In genomic region chr2:38406597-38407110, GRCh38 we compare ENCODE assay signal across 1 cellular context.
A peak's percentile ranks its signal among the peaks of the same experiment; 100 is the strongest.
TF ChIP-seq lines count a peak whose summit lies in the region.

No MANE protein-coding gene starts in this region.

TF ChIP-seq in HepG2, 621 proteins besides CTCF, POLR2A, EP300 and RAD21 (continued from another document and continues in another):
- no peak for TF ChIP-seq GABPA (IDR thresholded peaks at IDR 0.05; ENCODE audit: low read depth, low read length)
- TF ChIP-seq GABPA (CRISPR knock-in tag; IDR thresholded peaks at IDR 0.05; ENCODE audit: low read depth), result no peak
- TF ChIP-seq CREM (IDR thresholded peaks at IDR 0.05), result peak; percentile 50; the same call in 1 of the 2 replicates
- no peak for TF ChIP-seq CREM (CRISPR knock-in tag; IDR thresholded peaks at IDR 0.05)
- no peak for TF ChIP-seq ZNF75D (CRISPR knock-in tag; IDR thresholded peaks at IDR 0.05; ENCODE audit: borderline replicate concordance)
- TF ChIP-seq HHEX (CRISPR knock-in tag; IDR thresholded peaks at IDR 0.05), result peak; percentile 49
- TF ChIP-seq TBX3 (IDR thresholded peaks at IDR 0.05; ENCODE audit: borderline replicate concordance), result no peak
- TF ChIP-seq, protein P1, sequence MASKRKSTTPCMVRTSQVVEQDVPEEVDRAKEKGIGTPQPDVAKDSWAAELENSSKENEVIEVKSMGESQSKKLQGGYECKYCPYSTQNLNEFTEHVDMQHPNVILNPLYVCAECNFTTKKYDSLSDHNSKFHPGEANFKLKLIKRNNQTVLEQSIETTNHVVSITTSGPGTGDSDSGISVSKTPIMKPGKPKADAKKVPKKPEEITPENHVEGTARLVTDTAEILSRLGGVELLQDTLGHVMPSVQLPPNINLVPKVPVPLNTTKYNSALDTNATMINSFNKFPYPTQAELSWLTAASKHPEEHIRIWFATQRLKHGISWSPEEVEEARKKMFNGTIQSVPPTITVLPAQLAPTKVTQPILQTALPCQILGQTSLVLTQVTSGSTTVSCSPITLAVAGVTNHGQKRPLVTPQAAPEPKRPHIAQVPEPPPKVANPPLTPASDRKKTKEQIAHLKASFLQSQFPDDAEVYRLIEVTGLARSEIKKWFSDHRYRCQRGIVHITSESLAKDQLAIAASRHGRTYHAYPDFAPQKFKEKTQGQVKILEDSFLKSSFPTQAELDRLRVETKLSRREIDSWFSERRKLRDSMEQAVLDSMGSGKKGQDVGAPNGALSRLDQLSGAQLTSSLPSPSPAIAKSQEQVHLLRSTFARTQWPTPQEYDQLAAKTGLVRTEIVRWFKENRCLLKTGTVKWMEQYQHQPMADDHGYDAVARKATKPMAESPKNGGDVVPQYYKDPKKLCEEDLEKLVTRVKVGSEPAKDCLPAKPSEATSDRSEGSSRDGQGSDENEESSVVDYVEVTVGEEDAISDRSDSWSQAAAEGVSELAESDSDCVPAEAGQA (IDR thresholded peaks at IDR 0.05; ENCODE audit: low read depth), result no peak
- TF ChIP-seq, protein P1 (CRISPR knock-in tag; IDR thresholded peaks at IDR 0.05; ENCODE audit: borderline replicate concordance), result no peak
- TF ChIP-seq PITX1 (CRISPR knock-in tag; IDR thresholded peaks at IDR 0.05), result peak; percentile 69
- peak; percentile 53; the same call in 1 of the 2 replicates for TF ChIP-seq GATA4 (IDR thresholded peaks at IDR 0.05; ENCODE audit: borderline replicate concordance, low read depth)
- TF ChIP-seq LCORL (IDR thresholded peaks at IDR 0.05), result no peak
- peak; percentile 43; the same call in 1 of the 2 replicates for TF ChIP-seq LCORL (CRISPR knock-in tag; IDR thresholded peaks at IDR 0.05)
- TF ChIP-seq ZNF547 (CRISPR knock-in tag; IDR thresholded peaks at IDR 0.05), result no peak
- TF ChIP-seq HDAC2 (CRISPR knock-in tag; IDR thresholded peaks at IDR 0.05), result peak; percentile 69
- peak; percentile 57; the same call in 1 of the 2 replicates for TF ChIP-seq FOXK2 (IDR thresholded peaks at IDR 0.05)
- TF ChIP-seq PHF8 (CRISPR knock-in tag; IDR thresholded peaks at IDR 0.05), result peak; percentile 50
- TF ChIP-seq, protein P2, sequence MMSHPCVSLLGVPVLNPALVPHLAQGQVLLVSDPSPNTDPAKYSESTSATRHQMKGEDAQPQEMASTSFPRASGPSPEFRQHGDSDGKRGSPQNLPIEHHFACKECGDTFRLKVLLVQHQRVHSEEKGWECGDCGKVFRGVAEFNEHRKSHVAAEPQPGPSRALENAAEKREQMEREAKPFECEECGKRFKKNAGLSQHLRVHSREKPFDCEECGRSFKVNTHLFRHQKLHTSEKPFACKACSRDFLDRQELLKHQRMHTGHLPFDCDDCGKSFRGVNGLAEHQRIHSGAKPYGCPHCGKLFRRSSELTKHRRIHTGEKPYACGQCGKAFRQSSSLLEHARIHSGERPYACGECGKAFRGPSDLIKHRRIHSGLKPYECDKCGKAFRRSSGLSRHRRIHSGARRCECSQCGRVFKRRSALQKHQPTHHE (CRISPR knock-in tag; IDR thresholded peaks at IDR 0.05; ENCODE audit: borderline replicate concordance), result no peak
- TF ChIP-seq ZNF703 (CRISPR knock-in tag; IDR thresholded peaks at IDR 0.05; ENCODE audit: borderline replicate concordance), result no peak; the same call in 1 of the 2 replicates
- peak; percentile 61; the same call in 1 of the 2 replicates for TF ChIP-seq JUN (CRISPR knock-in tag; IDR thresholded peaks at IDR 0.05)
- TF ChIP-seq ZNF337 (CRISPR knock-in tag; IDR thresholded peaks at IDR 0.05; ENCODE audit: borderline replicate concordance, low read depth), result no peak
- TF ChIP-seq ZBTB8A (CRISPR knock-in tag; IDR thresholded peaks at IDR 0.05; ENCODE audit: borderline replicate concordance, low read depth), result no peak
- TF ChIP-seq PAXIP1 (CRISPR knock-in tag; conservative IDR thresholded peaks at IDR 0.05), result peak; percentile 82
- TF ChIP-seq ZNF3 (CRISPR knock-in tag; IDR thresholded peaks at IDR 0.05), result no peak
- no peak for TF ChIP-seq JUNB (CRISPR knock-in tag; IDR thresholded peaks at IDR 0.05; ENCODE audit: borderline replicate concordance)
- TF ChIP-seq MLXIP (CRISPR knock-in tag; IDR thresholded peaks at IDR 0.05; ENCODE audit: borderline replicate concordance), result no peak
- TF ChIP-seq ZNF430 (CRISPR knock-in tag; IDR thresholded peaks at IDR 0.05), result peak; percentile 23; the same call in 1 of the 2 replicates
- TF ChIP-seq ZBTB49 (CRISPR knock-in tag; IDR thresholded peaks at IDR 0.05; ENCODE audit: borderline replicate concordance), result 0 out of 2 replicates have a peak, but pooled peaks have one; percentile 43
- TF ChIP-seq ZNF17 (CRISPR knock-in tag; IDR thresholded peaks at IDR 0.05), result 0 out of 2 replicates have a peak, but pooled peaks have one; percentile 71
- TF ChIP-seq FOXP4 (CRISPR knock-in tag; IDR thresholded peaks at IDR 0.05), result peak; percentile 94
- TF ChIP-seq ZSCAN21 (CRISPR knock-in tag; IDR thresholded peaks at IDR 0.05; ENCODE audit: borderline replicate concordance), result no peak
- no peak for TF ChIP-seq NR0B2 (CRISPR knock-in tag; IDR thresholded peaks at IDR 0.05)
- TF ChIP-seq ZNF607 (CRISPR knock-in tag; IDR thresholded peaks at IDR 0.05; ENCODE audit: borderline replicate concordance), result no peak; the same call in 1 of the 2 replicates
- TF ChIP-seq EZH2 (conservative IDR thresholded peaks at IDR 0.05; ENCODE audit: low read depth, low read length), result no peak
- TF ChIP-seq ZNF556 (CRISPR knock-in tag; IDR thresholded peaks at IDR 0.05; ENCODE audit: borderline replicate concordance), result 0 out of 2 replicates have a peak, but pooled peaks have one; percentile 30
- no peak for TF ChIP-seq JUND (CRISPR knock-in tag; IDR thresholded peaks at IDR 0.05)
- TF ChIP-seq ZNF749 (CRISPR knock-in tag; IDR thresholded peaks at IDR 0.05; ENCODE audit: borderline replicate concordance), result peak; percentile 8; the same call in 1 of the 2 replicates
- TF ChIP-seq, protein P3, sequence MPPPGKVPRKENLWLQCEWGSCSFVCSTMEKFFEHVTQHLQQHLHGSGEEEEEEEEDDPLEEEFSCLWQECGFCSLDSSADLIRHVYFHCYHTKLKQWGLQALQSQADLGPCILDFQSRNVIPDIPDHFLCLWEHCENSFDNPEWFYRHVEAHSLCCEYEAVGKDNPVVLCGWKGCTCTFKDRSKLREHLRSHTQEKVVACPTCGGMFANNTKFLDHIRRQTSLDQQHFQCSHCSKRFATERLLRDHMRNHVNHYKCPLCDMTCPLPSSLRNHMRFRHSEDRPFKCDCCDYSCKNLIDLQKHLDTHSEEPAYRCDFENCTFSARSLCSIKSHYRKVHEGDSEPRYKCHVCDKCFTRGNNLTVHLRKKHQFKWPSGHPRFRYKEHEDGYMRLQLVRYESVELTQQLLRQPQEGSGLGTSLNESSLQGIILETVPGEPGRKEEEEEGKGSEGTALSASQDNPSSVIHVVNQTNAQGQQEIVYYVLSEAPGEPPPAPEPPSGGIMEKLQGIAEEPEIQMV (CRISPR knock-in tag; IDR thresholded peaks at IDR 0.05; ENCODE audit: low read depth), result peak; percentile 39; the same call in 1 of the 2 replicates
- TF ChIP-seq ZNF550 (CRISPR knock-in tag; IDR thresholded peaks at IDR 0.05; ENCODE audit: borderline replicate concordance), result no peak
- TF ChIP-seq HIVEP1 (CRISPR knock-in tag; IDR thresholded peaks at IDR 0.05), result no peak; the same call in 1 of the 2 replicates
